ENCODE assay signal across 16 cellular contexts in the genomic region with DNA sequence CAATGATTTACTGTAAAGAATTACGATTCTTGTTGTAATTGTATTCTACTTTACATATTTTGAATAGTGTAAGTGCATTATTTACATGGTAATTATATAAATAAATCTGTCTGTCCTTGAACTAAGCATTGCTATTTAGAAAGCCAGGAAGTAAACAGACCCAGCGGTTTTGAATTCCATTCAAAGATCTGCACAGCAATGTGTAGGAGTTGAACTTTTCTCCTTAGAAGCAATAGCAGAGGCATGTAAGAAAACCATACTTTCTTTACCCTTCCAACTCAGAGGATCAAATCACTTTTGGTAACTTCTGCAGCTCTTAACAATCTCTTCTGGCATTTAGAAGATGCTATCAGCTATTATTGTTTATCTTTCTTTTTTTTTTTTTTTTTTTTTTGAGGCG.
DNase-seq lines count a peak whose midpoint lies in the region; ATAC-seq and TF ChIP-seq lines count a peak whose summit lies in the region.
"Had no signal": no experiment of that assay in that cellular context is flagged by ENCODE, and none has a peak within 500 bp of the region (broad histone marks: within the 10 kb centered on the region; RNA-seq: fewer than 3 reads in every experiment).

No MANE protein-coding gene starts in this region.

- H3K4ac ChIP-seq in mesenchymal stem cell (ENCODE audit: low read depth in 1 of 2, low read length in 2 of 2) = no peak overlapping the region

- no peak overlapping the region for H2AK5ac ChIP-seq in mesenchymal stem cell (ENCODE audit: low read length, severe bottlenecking)

- H4K20me1 ChIP-seq in GM23248 (ENCODE audit: insufficient read depth) = no peaks in the 10 kb centered on the region

- no peak overlapping the region for H2BK15ac ChIP-seq in mesenchymal stem cell (ENCODE audit: low read depth, poor library complexity, severe bottlenecking)

- no peak overlapping the region for H3K18ac ChIP-seq in mesenchymal stem cell (ENCODE audit: low read depth in 1 of 2, low read length in 2 of 2)

- H2BK5ac ChIP-seq in mesenchymal stem cell (ENCODE audit: low read depth, low read length, poor library complexity, severe bottlenecking) = no peak overlapping the region

- in situ Hi-C loops in GM23248 (cut with MboI) = no loop called here

- peak; percentile 22 for DNase-seq in GM23248
- DNase-seq in amniotic epithelial cell (ENCODE audit: low read depth) = peak; percentile 50
- peak; percentile 19 for DNase-seq in fibroblast of peridontal ligament (ENCODE audit: extremely low read depth)
- DNase-seq in mesenchymal stem cell = peak; percentile 36
- DNase-seq in 8988T = no peak
- no peak for DNase-seq in lower lobe of right lung
- DNase-seq: ACHN; AML-193; Caco-2; CD4-positive, alpha-beta T cell; H9 had no signal

- no peaks in the 10 kb centered on the region for H3K27me3 ChIP-seq in GM23248 (replicated peaks; ENCODE audit: insufficient read depth)
- no peaks in the 10 kb centered on the region for H3K27me3 ChIP-seq in mesenchymal stem cell (ENCODE audit: control insufficient read depth in 1 of 2, insufficient read depth in 1 of 2, low read length in 2 of 2)
- H3K27me3 ChIP-seq in lower lobe of right lung (ENCODE audit: low read depth) = no peaks in the 10 kb centered on the region

- H3K9me2 ChIP-seq in GM23248 (ENCODE audit: insufficient read depth) = no peaks in the 10 kb centered on the region

- H3K23ac ChIP-seq in mesenchymal stem cell (ENCODE audit: low read length in 2 of 2) = no peak overlapping the region

- H3K9ac ChIP-seq in GM23248 = no peak overlapping the region
- no peak overlapping the region for H3K9ac ChIP-seq in mesenchymal stem cell (ENCODE audit: low read length)

- no peak overlapping the region for H4K8ac ChIP-seq in mesenchymal stem cell (ENCODE audit: low read length)

- H3K79me1 ChIP-seq in mesenchymal stem cell (replicated peaks; ENCODE audit: low read length, poor library complexity, severe bottlenecking) = no peaks in the 10 kb centered on the region

- H3F3A ChIP-seq in GM23248 (ENCODE audit: insufficient read depth) = no peaks in the 10 kb centered on the region; the same call in 1 of the 2 replicates

- no peak overlapping the region for H2BK120ac ChIP-seq in mesenchymal stem cell (ENCODE audit: low read depth, low read length)

- no peak for TF ChIP-seq CTCF in lower lobe of right lung (IDR thresholded peaks at IDR 0.05)

- no peaks in the 10 kb centered on the region for H3K79me2 ChIP-seq in GM23248 (ENCODE audit: insufficient read depth)

- H3K27ac ChIP-seq in GM23248 (no peak overlapping the region), mesenchymal stem cell (ENCODE audit: low read length, poor library complexity, severe bottlenecking) (no peak overlapping the region), lower lobe of right lung (no peak overlapping the region)
- H3K27ac ChIP-seq: C4-2B, HL-60 had no signal

- H3K9me3 ChIP-seq in GM23248 (ENCODE audit: low read depth) (peaks cover 7% of the 10 kb centered on the region), mesenchymal stem cell (ENCODE audit: control insufficient read depth, low read length) (peaks cover 37% of the 10 kb centered on the region), lower lobe of right lung (peaks cover 16% of the 10 kb centered on the region)

- H2AFZ ChIP-seq in GM23248 (no peak overlapping the region), mesenchymal stem cell (ENCODE audit: low read depth, low read length) (no peak overlapping the region)

- ATAC-seq in HG03095 (IDR thresholded peaks at IDR 0.05; ENCODE audit: unreplicated experiment) = no peak
- no peak for ATAC-seq in HG03442 (IDR thresholded peaks at IDR 0.05; ENCODE audit: unreplicated experiment)
- no peak for ATAC-seq in lower lobe of right lung
- ATAC-seq: K562 had no signal

- no peak overlapping the region for H3K14ac ChIP-seq in mesenchymal stem cell (ENCODE audit: low read length in 2 of 2)

- intact Hi-C loops in lower lobe of right lung (cut with DNase I) = no loop called here

- no peak overlapping the region for H4K91ac ChIP-seq in mesenchymal stem cell (ENCODE audit: low read length)

- H2BK12ac ChIP-seq in mesenchymal stem cell (ENCODE audit: low read length in 2 of 2) = no peak overlapping the region

- 66 to 70% methylated on average over 3 of the region's 3 CpGs for WGBS in GM23248 (ENCODE audit: low coverage in 1 of 2, low lambda C conversion rate in 2 of 2, missing lambda C conversion rate in 2 of 2), 2 experiments
- WGBS in mesenchymal stem cell = 88% methylated on average over 1 of the region's 3 CpGs

- H3K4me1 ChIP-seq in GM23248 (ENCODE audit: insufficient read depth) (peaks cover 17% of the 10 kb centered on the region), mesenchymal stem cell (ENCODE audit: control insufficient read depth, insufficient read depth, low read depth, low read length) (no peaks in the 10 kb centered on the region), lower lobe of right lung (no peaks in the 10 kb centered on the region)
- H3K4me1 ChIP-seq: Caco-2 had no signal

- H3K36me3 ChIP-seq in GM23248 (ENCODE audit: low read depth) = no peaks in the 10 kb centered on the region
- no peaks in the 10 kb centered on the region for H3K36me3 ChIP-seq in mesenchymal stem cell (ENCODE audit: control insufficient read depth in 1 of 2, insufficient read depth in 2 of 2, low read depth in 1 of 2, low read length in 2 of 2)
- no peaks in the 10 kb centered on the region for H3K36me3 ChIP-seq in lower lobe of right lung

- H3K4me2 ChIP-seq in GM23248 (ENCODE audit: unreplicated experiment) = no peak overlapping the region
- H3K4me2 ChIP-seq in mesenchymal stem cell (ENCODE audit: low read length, poor library complexity, severe bottlenecking) = no peak overlapping the region

- H3K4me3 ChIP-seq in GM23248 = no peak overlapping the region
- no peak overlapping the region for H3K4me3 ChIP-seq in mesenchymal stem cell (ENCODE audit: insufficient read depth in 1 of 2, low read depth in 1 of 2, low read length in 2 of 2)
- H3K4me3 ChIP-seq in lower lobe of right lung = no peak overlapping the region
- H3K4me3 ChIP-seq: K562 had no signal

Comparison
In these comparisons a context has a peak if more than half of its experiments do, and no peak if none do; other contexts are left out.
1. DNase-seq: peak in GM23248 (single experiment), amniotic epithelial cell (single experiment), fibroblast of peridontal ligament (single experiment) and mesenchymal stem cell (single experiment); none in 8988T (single experiment) and lower lobe of right lung (single experiment).